ENCODE assay signal across 13 cellular contexts in the genomic region with DNA sequence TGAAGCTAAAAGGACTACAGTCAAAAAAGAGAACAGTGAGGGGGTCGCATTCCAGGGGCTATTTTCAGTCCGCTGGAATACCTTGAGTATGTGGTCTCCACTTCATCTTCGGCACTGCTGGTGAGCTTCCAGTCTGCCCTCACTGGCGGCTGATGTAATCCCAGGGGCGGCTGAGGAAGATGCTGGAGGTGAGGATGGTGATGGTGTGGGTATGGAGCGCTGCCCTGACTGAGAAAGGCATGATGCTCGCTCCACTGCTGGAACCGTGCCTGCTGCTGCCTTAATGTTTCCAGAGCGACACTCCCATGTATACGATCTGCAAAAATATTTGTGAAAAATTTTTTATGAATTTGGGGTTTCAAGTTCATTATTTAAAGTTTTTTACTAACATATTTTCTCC.
A peak's percentile ranks its signal among the peaks of the same experiment; 100 is the strongest.
DNase-seq lines count a peak whose midpoint lies in the region; ATAC-seq and TF ChIP-seq lines count a peak whose summit lies in the region.
"Had no signal": no experiment of that assay in that cellular context is flagged by ENCODE, and none has a peak within 500 bp of the region (broad histone marks: within the 10 kb centered on the region; RNA-seq: fewer than 3 reads in every experiment).

No MANE protein-coding gene starts in this region.

- H3K4me3 ChIP-seq in astrocyte of the cerebellum (ENCODE audit: low read depth, low read length), result no peak overlapping the region
- H3K4me3 ChIP-seq: A549, GM23248 had no signal

- ATAC-seq in HG03159 (IDR thresholded peaks at IDR 0.05; ENCODE audit: unreplicated experiment) (no peak), GM21447 (IDR thresholded peaks at IDR 0.05; ENCODE audit: unreplicated experiment) (no peak)
- ATAC-seq: A549 had no signal

- H3K4me1 Mint-ChIP-seq in neural crest cell, result no peaks in the 10 kb centered on the region

- H3K9me3 Mint-ChIP-seq in neural crest cell, result no peaks in the 10 kb centered on the region
- H3K9me3 Mint-ChIP-seq: CD8-positive, alpha-beta memory T cell; IgD-negative memory B cell had no signal

- in situ Hi-C loops in astrocyte of the cerebellum (cut with HindIII; ENCODE audit: low sequenced_read_pairs), result no loop called here

- TF ChIP-seq CTCF in astrocyte of the cerebellum (IDR thresholded peaks at IDR 0.05; ENCODE audit: low read depth, low read length, missing control alignments) (no peak), neural crest cell (conservative IDR thresholded peaks at IDR 0.05) (no peak), GM20000 (IDR thresholded peaks at IDR 0.05; ENCODE audit: extremely low read depth, missing control alignments) (no peak)

- no peaks in the 10 kb centered on the region for H3K27me3 Mint-ChIP-seq in neural crest cell (ENCODE audit: low read depth)
- H3K27me3 Mint-ChIP-seq: CD8-positive, alpha-beta memory T cell; IgD-negative memory B cell had no signal

- H3K27ac Mint-ChIP-seq in neural crest cell (ENCODE audit: unreplicated experiment), result peak overlapping the region; percentile 17
- H3K27ac Mint-ChIP-seq: IgD-negative memory B cell had no signal

- H3K36me3 Mint-ChIP-seq in neural crest cell (ENCODE audit: low read depth), result peaks cover 21% of the 10 kb centered on the region

- DNase-seq in astrocyte of the cerebellum (ENCODE audit: low read depth), result peak; percentile 9
- peak; percentile 1 for DNase-seq in globus pallidus (ENCODE audit: low spot score)
- no peak for DNase-seq in neural crest cell (ENCODE audit: low read depth, low spot score)
- no peak for DNase-seq in iPS-NIHi11 (ENCODE audit: low spot score)
- no peak for DNase-seq in GM20000 (ENCODE audit: low spot score)
- DNase-seq: Caco-2; CD8-positive, alpha-beta memory T cell; GM23248; H7 had no signal

- H3K4me3 Mint-ChIP-seq in neural crest cell, result no peak overlapping the region
- H3K4me3 Mint-ChIP-seq: CD8-positive, alpha-beta memory T cell; IgD-negative memory B cell had no signal

Comparison
In these comparisons a context has a peak if more than half of its experiments do, and no peak if none do; other contexts are left out.
1. DNase-seq: peak in astrocyte of the cerebellum (single experiment) and globus pallidus (single experiment); none in neural crest cell (single experiment), iPS-NIHi11 (single experiment) and GM20000 (single experiment).